10 cellular contexts compared by ENCODE assay signal in the genomic region with DNA sequence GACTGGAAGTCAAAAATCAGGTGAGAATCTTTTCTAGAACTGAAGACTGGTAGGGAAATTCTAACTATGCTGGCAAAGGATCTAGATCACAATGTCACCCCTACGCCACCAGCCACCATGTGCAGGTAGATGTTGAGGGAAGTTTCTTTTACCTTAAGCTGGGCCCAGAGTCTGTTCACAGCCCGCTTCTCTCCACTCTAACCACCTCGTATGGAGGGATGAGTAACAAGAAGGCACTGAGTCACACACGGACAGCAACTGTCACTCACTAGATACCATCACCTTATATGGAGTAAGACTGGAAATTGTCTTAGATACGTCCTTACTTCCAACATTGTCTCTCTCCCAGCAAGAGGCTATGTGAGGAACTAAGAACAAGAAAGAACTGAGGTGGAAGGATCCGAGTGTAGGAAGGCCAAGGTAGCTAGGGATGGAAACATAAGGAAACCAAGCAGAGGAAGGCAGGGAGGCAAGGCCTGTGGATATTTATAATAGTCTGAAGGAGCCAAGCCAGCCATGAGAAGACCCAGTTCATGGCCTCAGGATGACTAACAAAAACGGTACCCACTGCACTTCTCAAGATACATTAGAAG. TPM values are rescaled to one million over a fixed set of nuclear protein-coding genes. Genes with fewer than 3 reads are reported as not detected.
DNase-seq lines count a peak whose midpoint lies in the region; ATAC-seq and TF ChIP-seq lines count a peak whose summit lies in the region.
"Had no signal": no experiment of that assay in that cellular context is flagged by ENCODE, and none has a peak within 500 bp of the region (broad histone marks: within the 10 kb centered on the region; RNA-seq: fewer than 3 reads in every experiment).

No MANE protein-coding gene starts in this region.

- ATAC-seq in gastroesophageal sphincter (no peak), GM19455 (IDR thresholded peaks at IDR 0.05; ENCODE audit: unreplicated experiment) (no peak), GM19395 (IDR thresholded peaks at IDR 0.05; ENCODE audit: unreplicated experiment) (no peak)
- ATAC-seq: stimulated activated memory B cell treated with anti-CD40 and anti-IgM and Interleukin-4, amounts not matched to agents 10 μg/mL and 1 μg/mL and 100 μg/mL, for 72 hours had no signal

- H3K27ac ChIP-seq in breast epithelium = no peak overlapping the region
- peak overlapping the region in 3 of 4 donors; percentile 59 to 63 (median 60) for H3K27ac ChIP-seq in gastroesophageal sphincter
- H3K27ac ChIP-seq in stomach = peak overlapping the region in 4 of 5 donors; percentile 11 to 51 (median 42)
- H3K27ac ChIP-seq: ascending aorta had no signal

- no peak overlapping the region for H3K4me3 Mint-ChIP-seq in MCF 10A (ENCODE audit: unreplicated experiment)
- no peak overlapping the region for H3K4me3 Mint-ChIP-seq in activated naive CD8-positive, alpha-beta T cell
- H3K4me3 Mint-ChIP-seq: stimulated activated memory B cell treated with anti-CD40 and anti-IgM and Interleukin-4, amounts not matched to agents 10 μg/mL and 1 μg/mL and 100 μg/mL, for 72 hours had no signal

- TF ChIP-seq CTCF in MCF 10A (IDR thresholded peaks at IDR 0.05; ENCODE audit: unreplicated experiment) = no peak
- TF ChIP-seq CTCF in breast epithelium (IDR thresholded peaks at IDR 0.05) = no peak
- no peak for TF ChIP-seq CTCF in gastroesophageal sphincter (IDR thresholded peaks at IDR 0.05)
- no peak for TF ChIP-seq CTCF in stomach (IDR thresholded peaks at IDR 0.05)

- CTCF ChIA-PET in MCF 10A (lab: Yijun Ruan, JAX) = interaction anchor here (0.6 to 7.1 kb wide), 8 partner anchors 10 to 342 kb away, joined by 3 to 111 read pairs (median 10); partner anchors contain the start of genes LRP10 and REM2

- H3K9me3 ChIP-seq in breast epithelium (no peaks in the 10 kb centered on the region), gastroesophageal sphincter (no peaks in the 10 kb centered on the region), stomach (no peaks in the 10 kb centered on the region)
- H3K9me3 ChIP-seq: ascending aorta had no signal

- no TSS peak for BruUV-seq in MCF 10A (replicated peaks; lab: Mats Ljungman, UMichigan)

- no peak for TF ChIP-seq EP300 in gastroesophageal sphincter (IDR thresholded peaks at IDR 0.05)
- no peak for TF ChIP-seq EP300 in stomach (IDR thresholded peaks at IDR 0.05)

- peaks cover 17% of the 10 kb centered on the region for H3K4me1 Mint-ChIP-seq in MCF 10A (ENCODE audit: insufficient read depth, unreplicated experiment)
- H3K4me1 Mint-ChIP-seq in activated naive CD8-positive, alpha-beta T cell (ENCODE audit: low read depth) = peaks cover 12% of the 10 kb centered on the region

- DNase-seq in MCF 10A (ENCODE audit: unreplicated experiment) = peak; percentile 65
- DNase-seq in breast epithelium (ENCODE audit: low spot score in 2 of 2) = no peak
- DNase-seq in stomach = no peak
- DNase-seq in NCI-H1105 treated with DMSO at 0.1 percent for 48 hours (lab: John Stamatoyannopoulos, UW) = no peak

- intact Hi-C loops in MCF 10A (cut with micrococcal nuclease) (no loop called here), breast epithelium (cut with DNase I; ENCODE audit: low total_unique reads) (no loop called here), stomach (cut with DNase I; ENCODE audit: low total_unique reads) (no loop called here)

- H3K36me3 Mint-ChIP-seq in MCF 10A (ENCODE audit: insufficient read depth, unreplicated experiment) = peaks cover 44% of the 10 kb centered on the region
- H3K36me3 Mint-ChIP-seq in activated naive CD8-positive, alpha-beta T cell = peaks cover 2% of the 10 kb centered on the region

- H3K9me3 Mint-ChIP-seq in MCF 10A (ENCODE audit: unreplicated experiment) = no peaks in the 10 kb centered on the region
- no peaks in the 10 kb centered on the region for H3K9me3 Mint-ChIP-seq in activated naive CD8-positive, alpha-beta T cell (ENCODE audit: low read depth)
- H3K9me3 Mint-ChIP-seq: stimulated activated memory B cell treated with anti-CD40 and anti-IgM and Interleukin-4, amounts not matched to agents 10 μg/mL and 1 μg/mL and 100 μg/mL, for 72 hours had no signal

- TF ChIP-seq POLR2A in breast epithelium (IDR thresholded peaks at IDR 0.05) = no peak
- TF ChIP-seq POLR2A in gastroesophageal sphincter (IDR thresholded peaks at IDR 0.05) = no peak
- no peak for TF ChIP-seq POLR2A in stomach (IDR thresholded peaks at IDR 0.05)

- no peaks in the 10 kb centered on the region for H3K27me3 ChIP-seq in breast epithelium
- H3K27me3 ChIP-seq in gastroesophageal sphincter = no peaks in the 10 kb centered on the region
- H3K27me3 ChIP-seq in stomach = no peaks in the 10 kb centered on the region
- H3K27me3 ChIP-seq: ascending aorta had no signal

- H3K27ac Mint-ChIP-seq in MCF 10A (ENCODE audit: low read depth, unreplicated experiment) = peak overlapping the region; percentile 61
- peak overlapping the region; percentile 76 for H3K27ac Mint-ChIP-seq in activated naive CD8-positive, alpha-beta T cell

- H3K4me1 ChIP-seq in breast epithelium = no peaks in the 10 kb centered on the region
- peaks cover 0 to 29% (median 0%) of the 10 kb centered on the region in 3 donors for H3K4me1 ChIP-seq in gastroesophageal sphincter
- peaks cover 1 to 27% (median 17%) of the 10 kb centered on the region in 4 donors for H3K4me1 ChIP-seq in stomach
- H3K4me1 ChIP-seq: ascending aorta had no signal

- WGBS in gastroesophageal sphincter (ENCODE audit: low coverage in 1 of 2), 2 donors = 35 to 42% methylated on average over 3 to 5 of the region's 7 CpGs
- 61 to 71% (median 65%) methylated on average over 7 of the region's 7 CpGs for WGBS in stomach, 5 donors

- H3K36me3 ChIP-seq in breast epithelium (no peaks in the 10 kb centered on the region), gastroesophageal sphincter (peaks cover 6 to 35% of the 10 kb centered on the region in 2 donors), stomach (peaks cover 27 to 45% (median 40%) of the 10 kb centered on the region in 4 donors)

- no peaks in the 10 kb centered on the region for H3K27me3 Mint-ChIP-seq in MCF 10A (ENCODE audit: insufficient read depth, unreplicated experiment)
- no peaks in the 10 kb centered on the region for H3K27me3 Mint-ChIP-seq in activated naive CD8-positive, alpha-beta T cell
- H3K27me3 Mint-ChIP-seq: stimulated activated memory B cell treated with anti-CD40 and anti-IgM and Interleukin-4, amounts not matched to agents 10 μg/mL and 1 μg/mL and 100 μg/mL, for 72 hours had no signal

- H3K4me3 ChIP-seq in breast epithelium (no peak overlapping the region), gastroesophageal sphincter (no peak overlapping the region), stomach (no peak overlapping the region)
- H3K4me3 ChIP-seq: ascending aorta had no signal

- POLR2A ChIA-PET in MCF 10A (lab: Yijun Ruan, JAX) = interaction anchor here (0.7 to 5.8 kb wide), 6 partner anchors 8 to 27 kb away, joined by 3 to 29 read pairs (median 6); partner anchors contain the start of gene LRP10

RNA-seq across cellular contexts. Expression of gene REM2, which starts 15.4 kb away (rescaled TPM):
- total RNA-seq in MCF 10A (2022) = 0.26 and 0.47 TPM in 2 replicates
- total RNA-seq in breast epithelium = 1 to 10 TPM in 2 of 3 donors, under 1 TPM in 1; 0.96 to 1.3 (median 1.2) TPM
- total RNA-seq in gastroesophageal sphincter = under 1 TPM; 0.20 to 0.93 (median 0.47) TPM
- total RNA-seq in stomach = 1 to 10 TPM in 1 of 5 donors, under 1 TPM in 2, not detected in 2; 0.45 to 1.1 (median 0.87) TPM
- polyA plus RNA-seq in stomach = 1 to 10 TPM in 1 of 3 donors, under 1 TPM in 1, not detected in 1; 0.12 to 1.2 TPM

RNA-seq across cellular contexts. Expression of gene RBM23, which starts 20.6 kb away (rescaled TPM):
- total RNA-seq in MCF 10A (2022) = 57.6 and 60.6 TPM in 2 replicates
- 100 to 1,000 TPM in 2 of 3 donors, 10 to 100 TPM in 1; 85.5 to 194 (median 174) TPM for total RNA-seq in breast epithelium
- 100 to 1,000 TPM in 3 of 4 donors, 10 to 100 TPM in 1; 94.4 to 855 (median 368) TPM for total RNA-seq in gastroesophageal sphincter
- 100 to 1,000 TPM in 2 of 5 donors, 10 to 100 TPM in 3; 12.1 to 126 (median 94.7) TPM for total RNA-seq in stomach
- polyA plus RNA-seq in stomach = 10 to 100 TPM; 23.5 to 59.1 (median 41.2) TPM

RNA-seq across cellular contexts. Expression of gene LRP10, which starts 26.9 kb away (rescaled TPM):
- total RNA-seq in MCF 10A (2022) (71.0 and 83.1 TPM in 2 replicates), breast epithelium (10 to 100 TPM; 70.1 to 97.5 (median 82.3) TPM), gastroesophageal sphincter (100 to 1,000 TPM; 123 to 257 (median 163) TPM), stomach (100 to 1,000 TPM in 3 of 5 donors, 10 to 100 TPM in 2; 37.1 to 277 (median 112) TPM)
- polyA plus RNA-seq in stomach = 10 to 100 TPM; 25.1 to 47.3 (median 26.9) TPM

RNA-seq across cellular contexts. Expression of gene PRMT5, which starts 30.8 kb away (rescaled TPM):
- total RNA-seq in MCF 10A (2022) (175 and 201 TPM in 2 replicates), breast epithelium (10 to 100 TPM; 48.6 to 80.6 (median 71.4) TPM), gastroesophageal sphincter (10 to 100 TPM; 39.7 to 49.2 (median 43.2) TPM), stomach (10 to 100 TPM; 20.9 to 48.8 (median 36.2) TPM)
- polyA plus RNA-seq in stomach = 10 to 100 TPM; 32.1 to 39.6 (median 38.0) TPM

RNA-seq across cellular contexts. Expression of gene HAUS4, which starts 58.5 kb away (rescaled TPM):
- total RNA-seq in MCF 10A (2022) = 39.0 and 44.4 TPM in 2 replicates
- total RNA-seq in breast epithelium = 10 to 100 TPM; 67.3 to 86.5 (median 68.3) TPM
- total RNA-seq in gastroesophageal sphincter = 10 to 100 TPM; 31.2 to 47.6 (median 43.1) TPM
- total RNA-seq in stomach = 100 to 1,000 TPM in 1 of 5 donors, 10 to 100 TPM in 4; 38.5 to 121 (median 76.8) TPM
- 10 to 100 TPM; 28.1 to 38.8 (median 37.0) TPM for polyA plus RNA-seq in stomach

Comparison
In these comparisons a context has a peak if more than half of its experiments do, and no peak if none do; other contexts are left out.
1. H3K27ac ChIP-seq: peak in gastroesophageal sphincter (3 of 4) and stomach (4 of 5); none in breast epithelium (0 of 2).